In genomic region chr3:132008841-132009638, GRCh38 we compare ENCODE assay signal across 17 cellular contexts. TPM values are rescaled to one million over a fixed set of nuclear protein-coding genes. Genes with fewer than 3 reads are reported as not detected.
DNase-seq lines count a peak whose midpoint lies in the region; ATAC-seq lines count a peak whose summit lies in the region.
"Had no signal": no experiment of that assay in that cellular context is flagged by ENCODE, and none has a peak within 500 bp of the region (broad histone marks: within the 10 kb centered on the region; RNA-seq: fewer than 3 reads in every experiment).

No MANE protein-coding gene starts in this region.

- no peak for ATAC-seq in GM18511 (IDR thresholded peaks at IDR 0.05; ENCODE audit: unreplicated experiment)
- ATAC-seq: natural killer cell had no signal

- DNase-seq in Caki2 (ENCODE audit: low read depth) (peak; percentile 72), NCI-H1105 (lab: John Stamatoyannopoulos, UW) (peak; percentile 79), NCI-H2227 treated with DMSO at 0.1 percent for 48 hours (lab: John Stamatoyannopoulos, UW) (peak; percentile 49), epidermal melanocyte (ENCODE audit: insufficient read length, low spot score) (peak; percentile 30), Kasumi-1 (lab: John Stamatoyannopoulos, UW) (no peak), NCI-H526 treated with DMSO at 0.1 percent for 48 hours (lab: John Stamatoyannopoulos, UW) (no peak)
- DNase-seq in stimulated activated CD8-positive, alpha-beta memory T cell treated with anti-CD3 and anti-CD28 coated beads, Interleukin-4, amount 100 ng/mL, for 48 hours: no peak
- DNase-seq: activated CD4-positive, alpha-beta memory T cell treated with anti-CD3 and anti-CD28 coated beads for 36 hours; activated naive CD4-positive, alpha-beta T cell treated with anti-CD3 and anti-CD28 coated beads, Interleukin-2, amount 10 ng/mL, durations not matched to agents 7 days and 5 days; activated T-cell treated with anti-CD3 and anti-CD28 coated beads, Interleukin-2, amount 50 U/mL, for 1 hour; islet precursor cell; KBM-7; natural killer cell; WERI-Rb-1 had no signal

- in situ Hi-C loops in Caki2 (cut with HindIII; ENCODE audit: low pct_unique_long_range_greater_than_20kb, low sequenced_read_pairs): no loop called here

RNA-seq across cellular contexts. Expression of gene CPNE4, which starts 25.8 kb away (rescaled TPM):
- 0.27 and 0.96 TPM in 2 replicates for total RNA-seq in Caki2 (2014; rRNA removed; shearing (Covaris generic); ENCODE audit: low replicate concordance)
- total RNA-seq: activated CD4-positive, alpha-beta memory T cell treated with anti-CD3 and anti-CD28 coated beads for 36 hours; ascending aorta; B cell; natural killer cell had no signal

Comparison
In these comparisons a context has a peak if more than half of its experiments do, and no peak if none do; other contexts are left out.
1. DNase-seq: peak in Caki2 (single experiment), NCI-H1105 (single experiment), NCI-H2227 treated with DMSO at 0.1 percent for 48 hours (single experiment) and epidermal melanocyte (single experiment); none in Kasumi-1 (0 of 2), stimulated activated CD8-positive, alpha-beta memory T cell treated with anti-CD3 and anti-CD28 coated beads, Interleukin-4, amount 100 ng/mL, for 48 hours (single experiment) and NCI-H526 treated with DMSO at 0.1 percent for 48 hours (single experiment).